8 cellular contexts compared by ENCODE assay signal in the genomic region with DNA sequence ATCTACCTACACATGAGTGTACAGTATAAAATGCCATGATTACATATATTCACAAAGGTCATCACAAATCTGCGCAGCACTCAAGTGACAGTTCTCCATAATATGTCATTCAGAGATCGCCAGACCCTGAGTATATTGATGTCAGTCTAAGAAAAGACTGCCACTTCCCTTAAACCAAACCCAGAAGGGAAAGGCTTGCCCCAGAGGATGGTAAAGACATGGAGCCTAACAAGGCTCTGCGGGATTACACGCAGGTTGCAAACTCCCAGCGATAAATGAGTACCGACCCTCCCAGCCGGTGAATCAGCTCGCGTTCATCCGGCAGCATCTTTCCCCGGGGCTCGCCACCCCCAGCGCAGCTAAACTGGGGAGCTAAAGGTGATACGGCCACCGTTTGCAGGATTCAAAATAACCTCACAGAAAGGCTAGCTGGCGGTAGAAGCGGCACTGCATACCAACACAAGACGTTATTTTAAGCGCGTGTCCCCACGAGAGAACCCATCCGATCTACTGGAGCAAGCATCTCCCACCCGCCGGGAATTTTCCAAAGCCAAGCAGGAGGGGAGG. TPM values are rescaled to one million over a fixed set of nuclear protein-coding genes. Genes with fewer than 3 reads are reported as not detected.
DNase-seq lines count a peak whose midpoint lies in the region; ATAC-seq, FAIRE-seq and TF ChIP-seq lines count a peak whose summit lies in the region.

No MANE protein-coding gene starts in this region.

- peak overlapping the region; percentile 85; the same call in 1 of the 2 replicates for H2AFZ ChIP-seq in K562 (ENCODE audit: low read depth, low read length)
- peak overlapping the region; percentile 81 for H2AFZ ChIP-seq in smooth muscle cell (ENCODE audit: low read depth)

- in situ Hi-C loops in K562 (cut with MboI) = no loop called here

- H3K4me1 ChIP-seq in K562 (replicated peaks in 1 of 2; ENCODE audit: control insufficient read depth in 2 of 2, insufficient read depth in 2 of 2, low read length in 2 of 2) (peaks cover 0 to 14% of the 10 kb centered on the region in 2 experiments; a peak in 3 of 5 replicates), smooth muscle cell (ENCODE audit: low read depth) (peaks cover 9% of the 10 kb centered on the region)

- POLR2A ChIA-PET in K562 (lab: Yijun Ruan, JAX) = no interaction called here

- H3K9ac ChIP-seq in K562 (ENCODE audit: insufficient read depth in 1 of 2, low read depth in 2 of 2, low read length in 2 of 2) (peak overlapping the region in 1 of 2 experiments; percentile 88; a peak in 1 of 4 replicates), smooth muscle cell (ENCODE audit: low read depth) (peak overlapping the region; percentile 72)

- TF ChIP-seq POLR2A in GM12892 (IDR thresholded peaks at IDR 0.05; ENCODE audit: low read depth, low read length) (no peak), K562 (conservative IDR thresholded peaks at IDR 0.05) (no peak)

- H3K27me3 ChIP-seq in K562 (ENCODE audit: control insufficient read depth in 2 of 2, insufficient read depth in 2 of 2, low read length in 2 of 2) (peaks cover 26 to 39% of the 10 kb centered on the region in 2 experiments), smooth muscle cell (ENCODE audit: low read depth) (peaks cover 23% of the 10 kb centered on the region)

- WGBS in K562 (ENCODE audit: insufficient coverage, low coverage, missing lambda C conversion rate) = 48% methylated on average over 18 of the region's 24 CpGs
- 5% methylated on average over 24 of the region's 24 CpGs for WGBS in smooth muscle cell (ENCODE audit: low lambda C conversion rate)

- no peaks in the 10 kb centered on the region for H3K36me3 ChIP-seq in K562 (ENCODE audit: control insufficient read depth, insufficient read depth, low read length)
- H3K36me3 ChIP-seq in smooth muscle cell (ENCODE audit: low read depth) = no peaks in the 10 kb centered on the region

- TF ChIP-seq RAD21 in K562 (CRISPR knock-in tag; conservative IDR thresholded peaks at IDR 0.05 in 1 of 2, IDR thresholded peaks at IDR 0.05 in 1 of 2) = no peak

- DNase-seq in GM12892 (ENCODE audit: insufficient read length) = peak; percentile 31
- DNase-seq in T-helper 2 cell = peak in 3 of 5 experiments; percentile 10 to 52 (median 24)
- no peak for DNase-seq in K562 (ENCODE audit: extremely low read depth in 1 of 4, low spot score in 3 of 4)
- DNase-seq in iPS-NIHi11 (ENCODE audit: low spot score) = peak; percentile 30
- peak; percentile 52 for DNase-seq in smooth muscle cell (lab: John Stamatoyannopoulos, UW; ENCODE audit: unreplicated experiment)
- no peak for DNase-seq in NCI-H1436 (lab: John Stamatoyannopoulos, UW)

- H4K20me1 ChIP-seq in K562 (replicated peaks; ENCODE audit: control insufficient read depth, insufficient read depth, low read length) = no peaks in the 10 kb centered on the region; the same call in 1 of the 2 replicates
- H4K20me1 ChIP-seq in smooth muscle cell (ENCODE audit: low read depth) = peaks cover 48% of the 10 kb centered on the region

- TF ChIP-seq EP300 in K562 (IDR thresholded peaks at IDR 0.05; ENCODE audit: low read length) = no peak

- H3K79me2 ChIP-seq in K562 (ENCODE audit: control insufficient read depth, insufficient read depth, low read length) (no peaks in the 10 kb centered on the region), smooth muscle cell (ENCODE audit: low read depth) (peaks cover 48% of the 10 kb centered on the region)

- H3K4me2 ChIP-seq in K562 (ENCODE audit: insufficient read depth, low read length) = peak overlapping the region; percentile 63; the same call in 1 of the 2 replicates
- peak overlapping the region; percentile 95 for H3K4me2 ChIP-seq in smooth muscle cell

- H3K4me3 ChIP-seq in K562 (peak overlapping the region; percentile 65), smooth muscle cell (peak overlapping the region; percentile 84)

- ATAC-seq in HG03135 (IDR thresholded peaks at IDR 0.05; ENCODE audit: unreplicated experiment) (peak; percentile 9), K562 (no peak), GM21737 (IDR thresholded peaks at IDR 0.05; ENCODE audit: unreplicated experiment) (no peak)

- TF ChIP-seq CTCF in K562 (IDR thresholded peaks at IDR 0.05 in 2 of 3, conservative IDR thresholded peaks at IDR 0.05 in 1 of 3; ENCODE audit: insufficient read depth in 2 of 3, low read depth in 1 of 3, low read length in 3 of 3) (no peak), smooth muscle cell (IDR thresholded peaks at IDR 0.05; ENCODE audit: borderline replicate concordance, insufficient read depth, poor library complexity, severe bottlenecking) (no peak)

- H3F3A ChIP-seq in smooth muscle cell (ENCODE audit: low read depth) = no peaks in the 10 kb centered on the region

- BruUV-seq in K562 (replicated peaks; lab: Mats Ljungman, UMichigan) = no TSS peak

- intact Hi-C loops in K562 (cut with micrococcal nuclease) = loop anchor here (2.0 to 10.0 kb wide), 3 partner anchors 39 to 207 kb away; partner anchors contain the start of genes ARPP19 and ATOSA

- CTCF ChIA-PET in K562 (lab: Yijun Ruan, JAX; ENCODE audit: low intra/inter-chr PET ratio) = interaction anchor here (1.3 kb wide), 1 partner anchor 207 kb away, joined by 9 read pairs; no protein-coding TSS in a partner anchor

- H3K9me3 ChIP-seq in K562 (replicated peaks; ENCODE audit: control insufficient read depth, insufficient read depth, low read depth, low read length) = no peaks in the 10 kb centered on the region
- no peaks in the 10 kb centered on the region for H3K9me3 ChIP-seq in smooth muscle cell (replicated peaks; ENCODE audit: low read depth)

- FAIRE-seq in GM12892 (lab: Jason Lieb, UNC) (peak; percentile 79), K562 (lab: Jason Lieb, UNC) (no peak)

- no peaks in the 10 kb centered on the region for H3K9me1 ChIP-seq in K562 (ENCODE audit: control insufficient read depth, insufficient read depth, low read length)

- H3K27ac ChIP-seq in K562 (ENCODE audit: extremely low read depth, low read depth, low read length) = no peak overlapping the region
- peak overlapping the region; percentile 56 for H3K27ac ChIP-seq in smooth muscle cell (ENCODE audit: low read depth)

TF ChIP-seq in K562, 482 proteins besides CTCF, POLR2A, EP300 and RAD21 (continues in another document):
- no peak for TF ChIP-seq ZNF584 (CRISPR knock-in tag; IDR thresholded peaks at IDR 0.05; ENCODE audit: low read depth)
- TF ChIP-seq ZBTB34 (CRISPR knock-in tag; IDR thresholded peaks at IDR 0.05) = no peak

RNA-seq across cellular contexts. Expression of gene MYO5A, which starts 0.7 kb away (rescaled TPM):
- polyA plus RNA-seq in GM12892 (2012; ENCODE audit: missing spikeins) = 16.9 TPM
- total RNA-seq in K562 (2011; cell fraction: chromatin; rRNA removed; ENCODE audit: low replicate concordance) = 2.3 and 2.4 TPM in 2 replicates
- 0.50 and 1.8 TPM in 2 replicates for total RNA-seq in K562 (2011; cell fraction: nucleolus; rRNA removed)
- 0.44 and 1.1 TPM in 2 replicates for total RNA-seq in K562 (2011; cell fraction: nucleoplasm; rRNA removed)
- 0.73 and 0.77 TPM in 2 replicates for total RNA-seq in K562 (2014; rRNA removed)
- 0.40 and 0.41 TPM in 2 replicates for total RNA-seq in K562 (2014; rRNA removed; fragmentation: Illumina TruSeq; extraction: Trizol)
- total RNA-seq in K562 (2015; rRNA removed; fragmentation: Illumina TruSeq; extraction: Trizol) = 0.33 and 0.41 TPM in 2 replicates
- total RNA-seq in K562 (2021) = 0.65 and 0.82 TPM in 2 replicates
- 0.59 and 0.91 TPM in 2 replicates for polyA plus RNA-seq in K562 (2011; rRNA removed)
- 0.34 and 0.43 TPM in 2 replicates for polyA plus RNA-seq in K562 (2011; cell fraction: cytosol; rRNA removed)
- 0.51 and 1.2 TPM in 2 replicates for polyA plus RNA-seq in K562 (2011; cell fraction: nucleus; rRNA removed)
- polyA plus RNA-seq in K562 (2012) = 0.30 and 0.72 TPM in 2 replicates
- polyA plus RNA-seq in K562 (2014; fragmentation: Illumina TruSeq; extraction: Trizol) = 0.36 and 0.42 TPM in 2 replicates
- under 1 TPM; 0.03 to 0.07 TPM for polyA plus RNA-seq in K562 (2014; fragmentation: Nextera tagmentation; extraction: Ambion mirVana)
- polyA plus RNA-seq in K562 (2014; rRNA removed) = 0.09 and 0.20 TPM in 2 replicates
- polyA minus RNA-seq in K562 (2011; rRNA and poly(A)+ RNA removed) = 1.1 and 1.9 TPM in 2 replicates
- 1.5 and 2.4 TPM in 2 replicates for polyA minus RNA-seq in K562 (2011; cell fraction: cytosol; rRNA and poly(A)+ RNA removed)
- polyA minus RNA-seq in K562 (2011; cell fraction: nucleus; rRNA and poly(A)+ RNA removed) = 0.67 and 1.00 TPM in 2 replicates
- total RNA-seq in smooth muscle cell = 68.8 and 72.1 TPM in 2 replicates
- 22.4 and 29.4 TPM in 2 replicates for polyA plus RNA-seq in smooth muscle cell

RNA-seq across cellular contexts. Expression of gene ARPP19, which starts 40.8 kb away (rescaled TPM):
- 90.0 TPM for polyA plus RNA-seq in GM12892 (2012; ENCODE audit: missing spikeins)
- 14.8 and 44.2 TPM in 2 replicates for total RNA-seq in K562 (2011; cell fraction: chromatin; rRNA removed; ENCODE audit: low replicate concordance)
- 11.5 and 13.9 TPM in 2 replicates for total RNA-seq in K562 (2011; cell fraction: nucleolus; rRNA removed)
- total RNA-seq in K562 (2011; cell fraction: nucleoplasm; rRNA removed) = 34.2 and 60.2 TPM in 2 replicates
- total RNA-seq in K562 (2014; rRNA removed) (40.6 and 47.5 TPM in 2 replicates), K562 (2014; rRNA removed; fragmentation: Illumina TruSeq; extraction: Trizol) (75.5 and 95.4 TPM in 2 replicates), K562 (2015; rRNA removed; fragmentation: Illumina TruSeq; extraction: Trizol) (72.9 and 77.2 TPM in 2 replicates), K562 (2021) (82.6 and 88.2 TPM in 2 replicates), smooth muscle cell (138 and 185 TPM in 2 replicates)
- polyA plus RNA-seq in K562 (2011; rRNA removed) (84.8 and 102 TPM in 2 replicates), K562 (2014; fragmentation: Illumina TruSeq; extraction: Trizol) (57.2 and 60.5 TPM in 2 replicates), K562 (2014; fragmentation: Nextera tagmentation; extraction: Ambion mirVana) (10 to 100 TPM; 33.3 to 35.4 TPM), K562 (2014; rRNA removed) (40.6 and 46.8 TPM in 2 replicates), smooth muscle cell (58.4 and 60.1 TPM in 2 replicates)
- 17.5 and 52.8 TPM in 2 replicates for polyA plus RNA-seq in K562 (2011; cell fraction: cytosol; rRNA removed)
- 9.5 and 18.7 TPM in 2 replicates for polyA plus RNA-seq in K562 (2011; cell fraction: nucleus; rRNA removed)
- polyA plus RNA-seq in K562 (2012) = 30.3 and 30.7 TPM in 2 replicates
- 83.7 and 96.3 TPM in 2 replicates for polyA minus RNA-seq in K562 (2011; rRNA and poly(A)+ RNA removed)
- 35.7 and 46.6 TPM in 2 replicates for polyA minus RNA-seq in K562 (2011; cell fraction: cytosol; rRNA and poly(A)+ RNA removed)
- 12.3 and 22.2 TPM in 2 replicates for polyA minus RNA-seq in K562 (2011; cell fraction: nucleus; rRNA and poly(A)+ RNA removed)

Comparison
In these comparisons a context has a peak if more than half of its experiments do, and no peak if none do; other contexts are left out.
1. DNase-seq: peak in GM12892 (single experiment), T-helper 2 cell (3 of 5), iPS-NIHi11 (single experiment) and smooth muscle cell (single experiment); none in K562 (0 of 4) and NCI-H1436 (single experiment).
2. RNA of gene MYO5A, which starts 0.7 kb away (total RNA-seq): 68.8 to 72.1 TPM in smooth muscle cell; 0.33 to 2.4 TPM in K562; every median in the first group is over 10 times any median in the second.